ENCODE assay signal across 17 cellular contexts in the genomic region with DNA sequence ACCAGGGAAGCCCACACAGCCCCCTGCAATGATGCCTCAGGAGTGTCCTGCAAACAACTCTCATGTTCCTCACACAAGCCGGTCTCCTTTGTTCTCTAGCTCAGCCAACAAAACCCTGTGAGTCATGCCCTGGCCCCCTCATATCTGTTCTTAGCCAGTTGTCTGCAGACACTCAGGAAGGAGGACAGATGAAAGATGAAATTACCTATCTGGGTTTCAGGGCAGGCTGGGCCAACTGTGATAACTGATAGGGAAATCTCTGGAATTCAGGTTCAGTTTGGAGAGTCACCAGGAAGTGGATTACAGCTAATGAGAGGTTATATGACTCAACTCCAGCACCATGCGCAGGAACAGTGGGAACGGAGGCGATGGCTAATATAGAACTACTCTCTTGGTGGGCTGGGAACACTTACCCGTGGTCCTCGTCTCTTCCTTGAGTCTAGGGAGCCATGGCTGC.
DNase-seq lines count a peak whose midpoint lies in the region; ATAC-seq and TF ChIP-seq lines count a peak whose summit lies in the region.
"Had no signal": no experiment of that assay in that cellular context is flagged by ENCODE, and none has a peak within 500 bp of the region (broad histone marks: within the 10 kb centered on the region; RNA-seq: fewer than 3 reads in every experiment).

No MANE protein-coding gene starts in this region.

- no peak for TF ChIP-seq CTCF in epithelial cell of esophagus (IDR thresholded peaks at IDR 0.05; ENCODE audit: insufficient read depth, low read depth, low read length, missing control alignments)
- no peak for TF ChIP-seq CTCF in omental fat pad (IDR thresholded peaks at IDR 0.05)

- no peak overlapping the region for H3K4me3 Mint-ChIP-seq in activated T-helper 2 cell treated with anti-CD3 and anti-CD28 coated beads, Interferon-gamma antibody, Interleukin-2, Interleukin-4, amounts not matched to agents 10 μg/mL and 5 μg/mL and 100 μg/mL, durations not matched to agents 14 hours and 24 hours and 36 hours (ENCODE audit: low read depth)
- H3K4me3 Mint-ChIP-seq: activated T-cell treated with anti-CD3 and anti-CD28 coated beads, Interleukin-2, amount 50 U/mL, for 4 hours; B cell; T-cell had no signal

- H3K9me3 Mint-ChIP-seq in activated T-helper 2 cell treated with anti-CD3 and anti-CD28 coated beads, Interferon-gamma antibody, Interleukin-2, Interleukin-4, amounts not matched to agents 10 μg/mL and 5 μg/mL and 100 μg/mL, durations not matched to agents 14 hours and 24 hours and 36 hours: peaks cover 7% of the 10 kb centered on the region

- H3K27me3 Mint-ChIP-seq in activated T-helper 2 cell treated with anti-CD3 and anti-CD28 coated beads, Interferon-gamma antibody, Interleukin-2, Interleukin-4, amounts not matched to agents 10 μg/mL and 5 μg/mL and 100 μg/mL, durations not matched to agents 14 hours and 24 hours and 36 hours (ENCODE audit: low read depth): no peaks in the 10 kb centered on the region
- H3K27me3 Mint-ChIP-seq: B cell, T-cell had no signal

- ATAC-seq in omental fat pad (ENCODE audit: low FRiP score) (peak; percentile 77), GM18873 (IDR thresholded peaks at IDR 0.05; ENCODE audit: low FRiP score, unreplicated experiment) (no peak)
- ATAC-seq: activated T-cell treated with anti-CD3 and anti-CD28 coated beads, Interleukin-2, amount 50 U/mL, for 4 hours; T-cell had no signal

- H3K27ac Mint-ChIP-seq in activated T-helper 2 cell treated with anti-CD3 and anti-CD28 coated beads, Interferon-gamma antibody, Interleukin-2, Interleukin-4, amounts not matched to agents 10 μg/mL and 5 μg/mL and 100 μg/mL, durations not matched to agents 14 hours and 24 hours and 36 hours: no peak overlapping the region
- H3K27ac Mint-ChIP-seq: B cell, T-cell had no signal

- H3K4me1 Mint-ChIP-seq in activated T-helper 2 cell treated with anti-CD3 and anti-CD28 coated beads, Interferon-gamma antibody, Interleukin-2, Interleukin-4, amounts not matched to agents 10 μg/mL and 5 μg/mL and 100 μg/mL, durations not matched to agents 14 hours and 24 hours and 36 hours (ENCODE audit: low read depth): no peaks in the 10 kb centered on the region
- H3K4me1 Mint-ChIP-seq: B cell, T-cell had no signal

- no peaks in the 10 kb centered on the region for H3K36me3 Mint-ChIP-seq in activated T-helper 2 cell treated with anti-CD3 and anti-CD28 coated beads, Interferon-gamma antibody, Interleukin-2, Interleukin-4, amounts not matched to agents 10 μg/mL and 5 μg/mL and 100 μg/mL, durations not matched to agents 14 hours and 24 hours and 36 hours (ENCODE audit: low read depth)
- H3K36me3 Mint-ChIP-seq: T-cell had no signal

- DNase-seq in H4 (ENCODE audit: low spot score): peak; percentile 9
- peak; percentile 64 for DNase-seq in T1000 (lab: John Stamatoyannopoulos, UW)
- peak; percentile 3 for DNase-seq in epithelial cell of esophagus (ENCODE audit: low read depth)
- DNase-seq in omental fat pad (ENCODE audit: low spot score): no peak
- DNase-seq in activated T-cell treated with anti-CD3 and anti-CD28 coated beads, Interleukin-2, amount 50 U/mL, for 1 hour: no peak
- DNase-seq in activated T-helper 2 cell treated with anti-CD3 and anti-CD28 coated beads, Interferon-gamma antibody, Interleukin-2, Interleukin-4, amounts not matched to agents 10 μg/mL and 5 μg/mL and 100 μg/mL, durations not matched to agents 14 hours and 24 hours and 36 hours (ENCODE audit: low spot score): no peak
- DNase-seq in NCI-H345 treated with DMSO at 0.1 percent for 48 hours (lab: John Stamatoyannopoulos, UW; ENCODE audit: unreplicated experiment): no peak
- DNase-seq: activated CD4-positive, alpha-beta T cell treated with anti-CD3 and anti-CD28 coated beads for 4 hours; activated T-cell treated with anti-CD3 and anti-CD28 coated beads, Interleukin-2, amount 50 U/mL, for 4 hours; DND-41; NCI-H1417; NCI-H345; stimulated activated CD4-positive, alpha-beta T cell treated with anti-CD3 and anti-CD28 coated beads, Interleukin-1b, Interleukin-23, amount 100 ng/mL, for 48 hours; T-cell; tibial artery had no signal

- no peak overlapping the region for H3K4me3 ChIP-seq in epithelial cell of esophagus (ENCODE audit: low read length)
- H3K4me3 ChIP-seq: tibial artery had no signal

- intact Hi-C loops in activated T-helper 2 cell treated with anti-CD3 and anti-CD28 coated beads, Interferon-gamma antibody, Interleukin-2, Interleukin-4, amounts not matched to agents 10 μg/mL and 5 μg/mL and 100 μg/mL, durations not matched to agents 14 hours and 24 hours and 36 hours (cut with micrococcal nuclease): no loop called here

Comparison
In these comparisons a context has a peak if more than half of its experiments do, and no peak if none do; other contexts are left out.
1. DNase-seq: peak in H4 (single experiment), T1000 (single experiment) and epithelial cell of esophagus (single experiment); none in omental fat pad (single experiment), activated T-cell treated with anti-CD3 and anti-CD28 coated beads, Interleukin-2, amount 50 U/mL, for 1 hour (single experiment), activated T-helper 2 cell treated with anti-CD3 and anti-CD28 coated beads, Interferon-gamma antibody, Interleukin-2, Interleukin-4, amounts not matched to agents 10 μg/mL and 5 μg/mL and 100 μg/mL, durations not matched to agents 14 hours and 24 hours and 36 hours (single experiment) and NCI-H345 treated with DMSO at 0.1 percent for 48 hours (single experiment).